Comparison of ENCODE assay signal across 9 cellular contexts in genomic region chr17:75155191-75155601, GRCh38. TPM values are rescaled to one million over a fixed set of nuclear protein-coding genes. Genes with fewer than 3 reads are reported as not detected.
A peak's percentile ranks its signal among the peaks of the same experiment; 100 is the strongest.
DNase-seq lines count a peak whose midpoint lies in the region; ATAC-seq, FAIRE-seq and TF ChIP-seq lines count a peak whose summit lies in the region.
"Had no signal": no experiment of that assay in that cellular context is flagged by ENCODE, and none has a peak within 500 bp of the region (broad histone marks: within the 10 kb centered on the region; RNA-seq: fewer than 3 reads in every experiment).

No MANE protein-coding gene starts in this region.

- H3K4me2 ChIP-seq in A549 = peak overlapping the region; percentile 85
- H3K4me2 ChIP-seq in mesenchymal stem cell (ENCODE audit: low read length, poor library complexity, severe bottlenecking) = no peak overlapping the region

- no peak overlapping the region for H2BK5ac ChIP-seq in mesenchymal stem cell (ENCODE audit: low read depth, low read length, poor library complexity, severe bottlenecking)

- H3K27ac ChIP-seq in A549 = peak overlapping the region; percentile 46 to 62
- H3K27ac ChIP-seq in mesenchymal stem cell (ENCODE audit: low read length, poor library complexity, severe bottlenecking) = peak overlapping the region; percentile 17

- peak overlapping the region; percentile 1 to 88 for H3K4me3 Mint-ChIP-seq in activated T-cell treated with anti-CD3 and anti-CD28 coated beads, Interleukin-2, amount 50 U/mL, for 72 hours

- DNase-seq in A549 (ENCODE audit: low read depth in 1 of 2, low spot score in 1 of 2) = no peak
- DNase-seq in HAP-1 (ENCODE audit: low spot score in 2 of 2) = peak; percentile 80 to 90
- DNase-seq in activated T-cell treated with anti-CD3 and anti-CD28 coated beads, Interleukin-2, amount 50 U/mL, for 72 hours = no peak
- peak; percentile 14 for DNase-seq in mesenchymal stem cell
- no peak for DNase-seq in hepatic stellate cell (ENCODE audit: low spot score)
- no peak for DNase-seq in Ammon's horn (ENCODE audit: low spot score)
- DNase-seq in NCI-H446 treated with DMSO at 0.1 percent for 48 hours (lab: John Stamatoyannopoulos, UW) = no peak

- H2AK5ac ChIP-seq in mesenchymal stem cell (ENCODE audit: low read length, severe bottlenecking) = no peak overlapping the region

- no peak overlapping the region for H2BK12ac ChIP-seq in mesenchymal stem cell (ENCODE audit: low read length in 2 of 2)

- H3K27me3 ChIP-seq in HAP-1 (ENCODE audit: low read depth) (no peaks in the 10 kb centered on the region), mesenchymal stem cell (ENCODE audit: control insufficient read depth in 1 of 2, insufficient read depth in 1 of 2, low read length in 2 of 2) (no peaks in the 10 kb centered on the region)
- H3K27me3 ChIP-seq: heart left ventricle had no signal

- TF ChIP-seq EP300 in A549 (IDR thresholded peaks at IDR 0.05) = no peak

- H2BK15ac ChIP-seq in mesenchymal stem cell (ENCODE audit: low read depth, poor library complexity, severe bottlenecking) = no peak overlapping the region

- CTCF ChIA-PET in A549 (lab: Yijun Ruan, JAX) = interaction anchor here (0.6 to 3.1 kb wide), 7 partner anchors 12 to 194 kb away, joined by 3 to 14 read pairs (median 4); partner anchors contain the start of gene NT5C

- no peak overlapping the region for H3K9ac ChIP-seq in mesenchymal stem cell (ENCODE audit: low read length)

- H3K9me3 Mint-ChIP-seq in activated T-cell treated with anti-CD3 and anti-CD28 coated beads, Interleukin-2, amount 50 U/mL, for 72 hours = no peaks in the 10 kb centered on the region

- H3K27ac Mint-ChIP-seq in activated T-cell treated with anti-CD3 and anti-CD28 coated beads, Interleukin-2, amount 50 U/mL, for 72 hours = no peak overlapping the region

- no peak overlapping the region for H4K8ac ChIP-seq in mesenchymal stem cell (ENCODE audit: low read length)

- no peak overlapping the region for H3K23ac ChIP-seq in mesenchymal stem cell (ENCODE audit: low read length in 2 of 2)

- peaks cover 46% of the 10 kb centered on the region for H3K4me1 Mint-ChIP-seq in activated T-cell treated with anti-CD3 and anti-CD28 coated beads, Interleukin-2, amount 50 U/mL, for 72 hours (ENCODE audit: low read depth)

- no peak overlapping the region for H3K18ac ChIP-seq in mesenchymal stem cell (ENCODE audit: low read depth in 1 of 2, low read length in 2 of 2)

- TF ChIP-seq POLR2A in A549 (IDR thresholded peaks at IDR 0.05; ENCODE audit: low read length) = no peak

- H3K9me3 ChIP-seq in A549 (no peaks in the 10 kb centered on the region), HAP-1 (no peaks in the 10 kb centered on the region), mesenchymal stem cell (ENCODE audit: control insufficient read depth, low read length) (no peaks in the 10 kb centered on the region)
- H3K9me3 ChIP-seq: heart left ventricle had no signal

- peaks cover 4 to 6% of the 10 kb centered on the region in 2 donors for H3K36me3 Mint-ChIP-seq in activated T-cell treated with anti-CD3 and anti-CD28 coated beads, Interleukin-2, amount 50 U/mL, for 72 hours (ENCODE audit: insufficient read depth in 2 of 2)

- no peaks in the 10 kb centered on the region for H3K27me3 Mint-ChIP-seq in activated T-cell treated with anti-CD3 and anti-CD28 coated beads, Interleukin-2, amount 50 U/mL, for 72 hours (ENCODE audit: low read depth)

- POLR2A ChIA-PET in A549 (lab: Yijun Ruan, JAX) = interaction anchor here (0.7 to 2.3 kb wide), 21 partner anchors 10 to 137 kb away, joined by 3 to 21 read pairs (median 4); partner anchors contain the start of genes NT5C, NUP85, SLC16A5 and SLC25A19

- TF ChIP-seq RAD21 in A549 (conservative IDR thresholded peaks at IDR 0.05 in 1 of 2, IDR thresholded peaks at IDR 0.05 in 1 of 2) = no peak

- H3K36me3 ChIP-seq in HAP-1 (replicated peaks) (peaks cover 17% of the 10 kb centered on the region), mesenchymal stem cell (ENCODE audit: control insufficient read depth in 1 of 2, insufficient read depth in 2 of 2, low read depth in 1 of 2, low read length in 2 of 2) (peaks cover 4 to 21% of the 10 kb centered on the region in 2 experiments)

- FAIRE-seq in A549 (lab: Jason Lieb, UNC) = no peak

- H2BK120ac ChIP-seq in mesenchymal stem cell (ENCODE audit: low read depth, low read length) = no peak overlapping the region

- in situ Hi-C loops in HAP-1 (cut with MboI; ENCODE audit: low sequenced_read_pairs) = no loop called here

- no peak overlapping the region; the same call in 2 of the 3 replicates for H3K4me3 ChIP-seq in A549
- H3K4me3 ChIP-seq in HAP-1 = peak overlapping the region; percentile 91
- peak overlapping the region in 1 of 2 experiments; percentile 93 for H3K4me3 ChIP-seq in mesenchymal stem cell (ENCODE audit: insufficient read depth in 1 of 2, low read depth in 1 of 2, low read length in 2 of 2)

- ATAC-seq in A549 = 0 out of 6 replicates have a peak, but pooled peaks of 1 of the 2 experiments have one; percentile 1
- no peak for ATAC-seq in activated T-cell treated with anti-CD3 and anti-CD28 coated beads, Interleukin-2, amount 50 U/mL, for 72 hours (replicated peaks in 1 of 2)
- no peak for ATAC-seq in HG02763 (IDR thresholded peaks at IDR 0.05; ENCODE audit: unreplicated experiment)

- H4K91ac ChIP-seq in mesenchymal stem cell (ENCODE audit: low read length) = no peak overlapping the region

- peaks cover 2% of the 10 kb centered on the region for H3K79me1 ChIP-seq in mesenchymal stem cell (replicated peaks; ENCODE audit: low read length, poor library complexity, severe bottlenecking)

- no peak for TF ChIP-seq CTCF in A549 (IDR thresholded peaks at IDR 0.05)

- H3K14ac ChIP-seq in mesenchymal stem cell (ENCODE audit: low read length in 2 of 2) = no peak overlapping the region

- WGBS in A549 (ENCODE audit: missing lambda C conversion rate) = 95% methylated on average over 3 of the region's 3 CpGs
- WGBS in mesenchymal stem cell = 70% methylated on average over 1 of the region's 3 CpGs

- H3K4ac ChIP-seq in mesenchymal stem cell (ENCODE audit: low read depth in 1 of 2, low read length in 2 of 2) = no peak overlapping the region

- H3K4me1 ChIP-seq in A549 (peaks cover 54% of the 10 kb centered on the region), HAP-1 (peaks cover 20% of the 10 kb centered on the region), mesenchymal stem cell (ENCODE audit: control insufficient read depth, insufficient read depth, low read depth, low read length) (peaks cover 2% of the 10 kb centered on the region)

- H2AFZ ChIP-seq in mesenchymal stem cell (ENCODE audit: low read depth, low read length) = no peak overlapping the region

TF ChIP-seq in A549, 52 proteins besides CTCF, POLR2A, EP300 and RAD21 (continues in another document):
- TF ChIP-seq CBX2 (IDR thresholded peaks at IDR 0.05; ENCODE audit: borderline replicate concordance, low read depth) (no peak), FOXS1 (CRISPR knock-in tag; IDR thresholded peaks at IDR 0.05) (no peak), RCOR1 (IDR thresholded peaks at IDR 0.05; ENCODE audit: low read depth, low read length) (no peak)

RNA-seq across cellular contexts. Expression of gene JPT1, which starts 0.9 kb away (rescaled TPM):
- polyA plus RNA-seq in A549 (2011; rRNA removed) (141 and 196 TPM in 2 replicates), A549 (2017; fragmentation: RNase III; extraction: RNeasy Plus Mini Kit Qiagen cat#74134 plus additional on column Dnase treatment) (623 to 739 TPM (median 629 TPM) in 3 replicates)
- 483 and 502 TPM in 2 replicates for polyA plus RNA-seq in A549 (2012; cell fraction: cytosol; rRNA removed)
- polyA plus RNA-seq in A549 (2012; cell fraction: nucleus; rRNA removed) = 360 and 387 TPM in 2 replicates
- 49.1 and 91.6 TPM in 2 replicates for polyA minus RNA-seq in A549 (2011; rRNA and poly(A)+ RNA removed)
- total RNA-seq in activated T-cell treated with anti-CD3 and anti-CD28 coated beads, Interleukin-2, amount 50 U/mL, for 72 hours = 100 to 1,000 TPM; 162 to 188 TPM
- 284 TPM for polyA plus RNA-seq in mesenchymal stem cell (2013, experiment 1 of 2)
- polyA plus RNA-seq in mesenchymal stem cell (2013, experiment 2 of 2) = 299 TPM

RNA-seq across cellular contexts. Expression of gene NT5C, which starts 23.7 kb away (rescaled TPM):
- polyA plus RNA-seq in A549 (2011; rRNA removed) (54.5 and 73.7 TPM in 2 replicates), A549 (2017; fragmentation: RNase III; extraction: RNeasy Plus Mini Kit Qiagen cat#74134 plus additional on column Dnase treatment) (83.8 to 92.2 TPM (median 91.4 TPM) in 3 replicates)
- 174 and 199 TPM in 2 replicates for polyA plus RNA-seq in A549 (2012; cell fraction: cytosol; rRNA removed)
- polyA plus RNA-seq in A549 (2012; cell fraction: nucleus; rRNA removed) = 280 and 344 TPM in 2 replicates
- polyA minus RNA-seq in A549 (2011; rRNA and poly(A)+ RNA removed) = 31.1 and 36.1 TPM in 2 replicates
- 10 to 100 TPM; 56.5 to 65.9 TPM for total RNA-seq in activated T-cell treated with anti-CD3 and anti-CD28 coated beads, Interleukin-2, amount 50 U/mL, for 72 hours
- polyA plus RNA-seq in mesenchymal stem cell (2013, experiment 1 of 2) = 52.5 TPM
- polyA plus RNA-seq in mesenchymal stem cell (2013, experiment 2 of 2) = 56.2 TPM

RNA-seq across cellular contexts. Expression of gene SUMO2, which starts 27.6 kb away (rescaled TPM):
- polyA plus RNA-seq in A549 (2011; rRNA removed) (400 and 545 TPM in 2 replicates), A549 (2017; fragmentation: RNase III; extraction: RNeasy Plus Mini Kit Qiagen cat#74134 plus additional on column Dnase treatment) (452 to 573 TPM (median 525 TPM) in 3 replicates)
- 90.1 and 91.1 TPM in 2 replicates for polyA plus RNA-seq in A549 (2012; cell fraction: cytosol; rRNA removed)
- polyA plus RNA-seq in A549 (2012; cell fraction: nucleus; rRNA removed) = 21.1 and 34.7 TPM in 2 replicates
- 119 and 127 TPM in 2 replicates for polyA minus RNA-seq in A549 (2011; rRNA and poly(A)+ RNA removed)
- total RNA-seq in activated T-cell treated with anti-CD3 and anti-CD28 coated beads, Interleukin-2, amount 50 U/mL, for 72 hours = 100 to 1,000 TPM; 361 to 368 TPM
- 170 TPM for polyA plus RNA-seq in mesenchymal stem cell (2013, experiment 1 of 2)
- 170 TPM for polyA plus RNA-seq in mesenchymal stem cell (2013, experiment 2 of 2)

RNA-seq across cellular contexts. Expression of gene ARMC7, which starts 45.4 kb away (rescaled TPM):
- polyA plus RNA-seq in A549 (2011; rRNA removed) = 8.5 and 9.5 TPM in 2 replicates
- 11.0 and 13.2 TPM in 2 replicates for polyA plus RNA-seq in A549 (2012; cell fraction: cytosol; rRNA removed)
- 16.6 and 18.3 TPM in 2 replicates for polyA plus RNA-seq in A549 (2012; cell fraction: nucleus; rRNA removed)
- 11.3 to 13.1 TPM (median 12.6 TPM) in 3 replicates for polyA plus RNA-seq in A549 (2017; fragmentation: RNase III; extraction: RNeasy Plus Mini Kit Qiagen cat#74134 plus additional on column Dnase treatment)
- polyA minus RNA-seq in A549 (2011; rRNA and poly(A)+ RNA removed) = 14.3 and 15.2 TPM in 2 replicates
- total RNA-seq in activated T-cell treated with anti-CD3 and anti-CD28 coated beads, Interleukin-2, amount 50 U/mL, for 72 hours = 10 to 100 TPM; 10.6 to 12.9 TPM
- polyA plus RNA-seq in mesenchymal stem cell (2013, experiment 1 of 2) = 6.8 TPM
- 6.8 TPM for polyA plus RNA-seq in mesenchymal stem cell (2013, experiment 2 of 2)

RNA-seq across cellular contexts. Expression of gene NUP85, which starts 50.3 kb away (rescaled TPM):
- 110 and 124 TPM in 2 replicates for polyA plus RNA-seq in A549 (2011; rRNA removed)
- polyA plus RNA-seq in A549 (2012; cell fraction: cytosol; rRNA removed) = 203 and 209 TPM in 2 replicates
- polyA plus RNA-seq in A549 (2012; cell fraction: nucleus; rRNA removed) = 485 and 663 TPM in 2 replicates
- 83.4 to 87.1 TPM (median 84.1 TPM) in 3 replicates for polyA plus RNA-seq in A549 (2017; fragmentation: RNase III; extraction: RNeasy Plus Mini Kit Qiagen cat#74134 plus additional on column Dnase treatment)
- polyA minus RNA-seq in A549 (2011; rRNA and poly(A)+ RNA removed) = 109 and 125 TPM in 2 replicates
- total RNA-seq in activated T-cell treated with anti-CD3 and anti-CD28 coated beads, Interleukin-2, amount 50 U/mL, for 72 hours = 100 to 1,000 TPM in 1 of 2 donors, 10 to 100 TPM in 1; 88.3 to 114 TPM
- polyA plus RNA-seq in mesenchymal stem cell (2013, experiment 1 of 2) = 24.1 TPM
- polyA plus RNA-seq in mesenchymal stem cell (2013, experiment 2 of 2) = 21.9 TPM

Comparison
In these comparisons a context has a peak if more than half of its experiments do, and no peak if none do; other contexts are left out.
1. DNase-seq: peak in HAP-1 (2 of 2) and mesenchymal stem cell (single experiment); none in A549 (0 of 2), activated T-cell treated with anti-CD3 and anti-CD28 coated beads, Interleukin-2, amount 50 U/mL, for 72 hours (0 of 2), hepatic stellate cell (single experiment), Ammon's horn (single experiment) and NCI-H446 treated with DMSO at 0.1 percent for 48 hours (single experiment).